Comparison of ENCODE assay signal across 22 cellular contexts in the genomic region with DNA sequence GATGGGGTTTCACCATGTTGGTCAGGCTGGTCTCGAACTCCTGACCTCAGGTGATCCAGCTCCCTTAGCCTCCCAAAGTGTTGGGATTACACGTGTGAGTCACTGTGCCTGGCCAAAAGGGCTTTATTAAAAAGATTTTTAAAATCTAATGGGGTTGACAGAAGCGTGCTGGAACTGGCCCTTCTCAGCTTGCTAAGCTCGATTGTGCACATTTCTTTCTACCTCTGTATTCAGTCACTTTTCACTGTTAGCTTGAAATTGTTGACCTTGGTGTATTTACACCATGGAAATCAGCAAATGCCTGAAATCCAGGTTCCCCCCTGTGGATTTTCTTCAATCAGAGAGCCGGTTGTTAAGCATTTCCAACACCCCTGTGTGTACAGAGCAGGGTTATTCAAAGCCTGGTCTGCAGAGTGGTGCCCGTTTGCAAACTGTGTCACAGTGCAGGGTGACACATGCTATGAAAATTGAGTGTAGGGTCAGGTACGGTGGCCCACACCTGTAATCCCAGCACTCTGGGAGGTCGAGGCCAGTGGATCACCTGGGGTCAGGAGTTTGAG.
DNase-seq lines count a peak whose midpoint lies in the region; ATAC-seq, FAIRE-seq and TF ChIP-seq lines count a peak whose summit lies in the region.
"Had no signal": no experiment of that assay in that cellular context is flagged by ENCODE, and none has a peak within 500 bp of the region (broad histone marks: within the 10 kb centered on the region; RNA-seq: fewer than 3 reads in every experiment).

No MANE protein-coding gene starts in this region.

- H3K9me3 ChIP-seq in A549, result no peaks in the 10 kb centered on the region
- no peaks in the 10 kb centered on the region for H3K9me3 ChIP-seq in Panc1 (ENCODE audit: control insufficient read depth, insufficient read depth, low read depth, low read length)
- H3K9me3 ChIP-seq: SJSA1 had no signal

- H3K27ac Mint-ChIP-seq in osteocyte (ENCODE audit: unreplicated experiment), result no peak overlapping the region
- H3K27ac Mint-ChIP-seq: CD14-positive monocyte had no signal

- no peak overlapping the region for H3K4me2 ChIP-seq in A549

- FAIRE-seq in A549 (lab: Jason Lieb, UNC), result no peak
- no peak for FAIRE-seq in GM12892 (lab: Jason Lieb, UNC)
- FAIRE-seq: A204.1, G401.6, GM19239, H1, RCC 7860 had no signal

- CTCF ChIA-PET in A549 (lab: Yijun Ruan, JAX) (interaction anchor here (1.0 to 1.6 kb wide), 3 partner anchors 77 to 135 kb away, joined by 3 to 6 read pairs (median 4); no protein-coding TSS in a partner anchor), Panc1 (lab: Charles Lee) (no interaction called here)

- TF ChIP-seq CTCF in A549 (IDR thresholded peaks at IDR 0.05) (no peak), Panc1 (IDR thresholded peaks at IDR 0.05) (no peak), osteocyte (IDR thresholded peaks at IDR 0.05) (no peak)

- BruUV-seq in Panc1 (replicated peaks; lab: Mats Ljungman, UMichigan), result no TSS peak

- POLR2A ChIA-PET in A549 (lab: Yijun Ruan, JAX) (interaction anchor here (1.2 kb wide), 1 partner anchor 135 kb away, joined by 3 read pairs; no protein-coding TSS in a partner anchor), Panc1 (lab: Charles Lee) (interaction anchor here (1.1 kb wide), 1 partner anchor 20 kb away, joined by 8 read pairs; no protein-coding TSS in a partner anchor)

- TF ChIP-seq RAD21 in A549 (conservative IDR thresholded peaks at IDR 0.05 in 1 of 2, IDR thresholded peaks at IDR 0.05 in 1 of 2), result no peak

- no peaks in the 10 kb centered on the region for H3K27me3 ChIP-seq in Panc1 (ENCODE audit: control insufficient read depth, insufficient read depth, low read length)
- H3K27me3 ChIP-seq: SJSA1 had no signal

- no peak for DNase-seq in A549 (ENCODE audit: low read depth in 1 of 2, low spot score in 1 of 2)
- DNase-seq in Panc1 (ENCODE audit: low read depth, low spot score), result no peak
- DNase-seq in epithelial cell of prostate (ENCODE audit: low read depth, low spot score), result no peak
- DNase-seq in osteocyte (ENCODE audit: extremely low spot score, unreplicated experiment), result peak; percentile 21
- no peak for DNase-seq in GM12892 (ENCODE audit: insufficient read length)
- DNase-seq in NCI-H510A treated with DMSO at 0.1 percent for 48 hours (lab: John Stamatoyannopoulos, UW), result no peak
- DNase-seq: Kasumi-1; NCI-H1694; NCI-H446; NK-92 treated with Interleukin-12 subunit alpha and Interleukin-12 subunit beta, amount 100 ng/mL, for 24 hours had no signal

- in situ Hi-C loops in Panc1 (cut with HindIII; ENCODE audit: low pct_unique_long_range_greater_than_20kb, low sequenced_read_pairs), result no loop called here

- no peak overlapping the region for H3K4me3 Mint-ChIP-seq in osteocyte (ENCODE audit: unreplicated experiment)
- H3K4me3 Mint-ChIP-seq: B cell, CD14-positive monocyte had no signal

- no peak for ATAC-seq in A549
- no peak for ATAC-seq in Panc1
- ATAC-seq in HG03565 (IDR thresholded peaks at IDR 0.05; ENCODE audit: unreplicated experiment), result no peak
- ATAC-seq in GM21390 (IDR thresholded peaks at IDR 0.05; ENCODE audit: unreplicated experiment), result no peak
- ATAC-seq: Right ventricle myocardium inferior had no signal

- peaks cover 33% of the 10 kb centered on the region for H3K4me1 Mint-ChIP-seq in osteocyte (ENCODE audit: unreplicated experiment)

- no peaks in the 10 kb centered on the region; the same call in 1 of the 2 replicates for H3K36me3 ChIP-seq in Panc1 (ENCODE audit: control insufficient read depth, insufficient read depth, low read length)
- H3K36me3 ChIP-seq: SJSA1 had no signal

- peak overlapping the region; percentile 98 to 100 for H3K27ac ChIP-seq in A549
- peak overlapping the region; percentile 96 for H3K27ac ChIP-seq in Panc1 (ENCODE audit: low read length)
- peak overlapping the region; percentile 8 for H3K27ac ChIP-seq in epithelial cell of prostate
- H3K27ac ChIP-seq: SJSA1 had no signal

- H3K27me3 Mint-ChIP-seq in osteocyte (ENCODE audit: unreplicated experiment), result no peaks in the 10 kb centered on the region
- H3K27me3 Mint-ChIP-seq: B cell, IgD-negative memory B cell had no signal

- H3K36me3 Mint-ChIP-seq in osteocyte (ENCODE audit: unreplicated experiment), result no peaks in the 10 kb centered on the region
- H3K36me3 Mint-ChIP-seq: CD14-positive monocyte had no signal

- H3K4me1 ChIP-seq in A549, result peaks cover 46% of the 10 kb centered on the region
- H3K4me1 ChIP-seq in Panc1 (ENCODE audit: control insufficient read depth, insufficient read depth, low read length), result peaks cover 47% of the 10 kb centered on the region

- no peak for TF ChIP-seq EP300 in A549 (IDR thresholded peaks at IDR 0.05)

- H3K9me3 Mint-ChIP-seq in osteocyte (ENCODE audit: unreplicated experiment), result no peaks in the 10 kb centered on the region

- no peak overlapping the region for H3K4me3 ChIP-seq in A549
- H3K4me3 ChIP-seq in Panc1 (ENCODE audit: low read depth in 2 of 2, low read length in 2 of 2), result no peak overlapping the region
- H3K4me3 ChIP-seq: SJSA1 had no signal

- intact Hi-C loops in Panc1 (cut with micrococcal nuclease; ENCODE audit: unreplicated experiment), result loop anchor here (5.0 kb wide), 2 partner anchors 83 to 328 kb away; a partner anchor contains a TSS

- WGBS in A549 (ENCODE audit: missing lambda C conversion rate), result 73% methylated on average over 8 of the region's 8 CpGs

- TF ChIP-seq POLR2A in A549 (IDR thresholded peaks at IDR 0.05; ENCODE audit: low read length), result no peak
- TF ChIP-seq POLR2A in GM12892 (IDR thresholded peaks at IDR 0.05; ENCODE audit: low read depth, low read length), result no peak

TF ChIP-seq in A549, 52 proteins besides CTCF, POLR2A, EP300 and RAD21:
- TF ChIP-seq EHMT2 (IDR thresholded peaks at IDR 0.05; ENCODE audit: low read depth) (no peak), CHD2 (IDR thresholded peaks at IDR 0.05; ENCODE audit: low read length, partially characterized antibody) (no peak), ZSCAN20 (CRISPR knock-in tag; IDR thresholded peaks at IDR 0.05) (no peak), ZFP36 (IDR thresholded peaks at IDR 0.05; ENCODE audit: borderline replicate concordance, partially characterized antibody) (no peak), MAFK (IDR thresholded peaks at IDR 0.05; ENCODE audit: partially characterized antibody) (no peak), EHF (CRISPR knock-in tag; IDR thresholded peaks at IDR 0.05) (no peak)
- TF ChIP-seq, protein P1, sequence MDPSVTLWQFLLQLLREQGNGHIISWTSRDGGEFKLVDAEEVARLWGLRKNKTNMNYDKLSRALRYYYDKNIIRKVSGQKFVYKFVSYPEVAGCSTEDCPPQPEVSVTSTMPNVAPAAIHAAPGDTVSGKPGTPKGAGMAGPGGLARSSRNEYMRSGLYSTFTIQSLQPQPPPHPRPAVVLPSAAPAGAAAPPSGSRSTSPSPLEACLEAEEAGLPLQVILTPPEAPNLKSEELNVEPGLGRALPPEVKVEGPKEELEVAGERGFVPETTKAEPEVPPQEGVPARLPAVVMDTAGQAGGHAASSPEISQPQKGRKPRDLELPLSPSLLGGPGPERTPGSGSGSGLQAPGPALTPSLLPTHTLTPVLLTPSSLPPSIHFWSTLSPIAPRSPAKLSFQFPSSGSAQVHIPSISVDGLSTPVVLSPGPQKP (IDR thresholded peaks at IDR 0.05; ENCODE audit: low read depth, low read length), result no peak
- TF ChIP-seq, protein P2, sequence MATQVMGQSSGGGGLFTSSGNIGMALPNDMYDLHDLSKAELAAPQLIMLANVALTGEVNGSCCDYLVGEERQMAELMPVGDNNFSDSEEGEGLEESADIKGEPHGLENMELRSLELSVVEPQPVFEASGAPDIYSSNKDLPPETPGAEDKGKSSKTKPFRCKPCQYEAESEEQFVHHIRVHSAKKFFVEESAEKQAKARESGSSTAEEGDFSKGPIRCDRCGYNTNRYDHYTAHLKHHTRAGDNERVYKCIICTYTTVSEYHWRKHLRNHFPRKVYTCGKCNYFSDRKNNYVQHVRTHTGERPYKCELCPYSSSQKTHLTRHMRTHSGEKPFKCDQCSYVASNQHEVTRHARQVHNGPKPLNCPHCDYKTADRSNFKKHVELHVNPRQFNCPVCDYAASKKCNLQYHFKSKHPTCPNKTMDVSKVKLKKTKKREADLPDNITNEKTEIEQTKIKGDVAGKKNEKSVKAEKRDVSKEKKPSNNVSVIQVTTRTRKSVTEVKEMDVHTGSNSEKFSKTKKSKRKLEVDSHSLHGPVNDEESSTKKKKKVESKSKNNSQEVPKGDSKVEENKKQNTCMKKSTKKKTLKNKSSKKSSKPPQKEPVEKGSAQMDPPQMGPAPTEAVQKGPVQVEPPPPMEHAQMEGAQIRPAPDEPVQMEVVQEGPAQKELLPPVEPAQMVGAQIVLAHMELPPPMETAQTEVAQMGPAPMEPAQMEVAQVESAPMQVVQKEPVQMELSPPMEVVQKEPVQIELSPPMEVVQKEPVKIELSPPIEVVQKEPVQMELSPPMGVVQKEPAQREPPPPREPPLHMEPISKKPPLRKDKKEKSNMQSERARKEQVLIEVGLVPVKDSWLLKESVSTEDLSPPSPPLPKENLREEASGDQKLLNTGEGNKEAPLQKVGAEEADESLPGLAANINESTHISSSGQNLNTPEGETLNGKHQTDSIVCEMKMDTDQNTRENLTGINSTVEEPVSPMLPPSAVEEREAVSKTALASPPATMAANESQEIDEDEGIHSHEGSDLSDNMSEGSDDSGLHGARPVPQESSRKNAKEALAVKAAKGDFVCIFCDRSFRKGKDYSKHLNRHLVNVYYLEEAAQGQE (IDR thresholded peaks at IDR 0.05), result no peak
- TF ChIP-seq, protein P3, sequence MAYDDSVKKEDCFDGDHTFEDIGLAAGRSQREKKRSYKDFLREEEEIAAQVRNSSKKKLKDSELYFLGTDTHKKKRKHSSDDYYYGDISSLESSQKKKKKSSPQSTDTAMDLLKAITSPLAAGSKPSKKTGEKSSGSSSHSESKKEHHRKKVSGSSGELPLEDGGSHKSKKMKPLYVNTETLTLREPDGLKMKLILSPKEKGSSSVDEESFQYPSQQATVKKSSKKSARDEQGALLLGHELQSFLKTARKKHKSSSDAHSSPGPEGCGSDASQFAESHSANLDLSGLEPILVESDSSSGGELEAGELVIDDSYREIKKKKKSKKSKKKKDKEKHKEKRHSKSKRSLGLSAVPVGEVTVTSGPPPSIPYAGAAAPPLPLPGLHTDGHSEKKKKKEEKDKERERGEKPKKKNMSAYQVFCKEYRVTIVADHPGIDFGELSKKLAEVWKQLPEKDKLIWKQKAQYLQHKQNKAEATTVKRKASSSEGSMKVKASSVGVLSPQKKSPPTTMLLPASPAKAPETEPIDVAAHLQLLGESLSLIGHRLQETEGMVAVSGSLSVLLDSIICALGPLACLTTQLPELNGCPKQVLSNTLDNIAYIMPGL (CRISPR knock-in tag; IDR thresholded peaks at IDR 0.05; ENCODE audit: borderline replicate concordance), result no peak

Comparison
In these comparisons a context has a peak if more than half of its experiments do, and no peak if none do; other contexts are left out.
1. H3K27ac ChIP-seq: peak in every context shown above with its lines; median percentile 99 in A549; 96 in Panc1; 8 in epithelial cell of prostate.